Comparison of ENCODE assay signal across 1 cellular context in genomic region chr17:63837962-63838585, GRCh38.
TF ChIP-seq lines count a peak whose summit lies in the region.

No MANE protein-coding gene starts in this region.

TF ChIP-seq in SK-N-SH, 30 proteins besides CTCF, POLR2A, EP300 and RAD21 (continued from another document):
- no peak for TF ChIP-seq REST (IDR thresholded peaks at IDR 0.05; ENCODE audit: low read depth, low read length)
- TF ChIP-seq SMC3 (IDR thresholded peaks at IDR 0.05; ENCODE audit: low read depth, low read length): no peak
- TF ChIP-seq RCOR1 (IDR thresholded peaks at IDR 0.05; ENCODE audit: low read length): no peak
- TF ChIP-seq TCF12 (IDR thresholded peaks at IDR 0.05): no peak
- TF ChIP-seq ZBTB33 (IDR thresholded peaks at IDR 0.05; ENCODE audit: borderline replicate concordance, low read depth): no peak
- no peak for TF ChIP-seq RXRA (IDR thresholded peaks at IDR 0.05; ENCODE audit: borderline replicate concordance, low read depth)
TF ChIP-seq in SK-N-SH: peak in this region for 0.
